In genomic region chr15:76460347-76460746, GRCh38 we compare ENCODE assay signal across 25 cellular contexts.
"Had no signal": no experiment of that assay in that cellular context is flagged by ENCODE, and none has a peak within 500 bp of the region (broad histone marks: within the 10 kb centered on the region; RNA-seq: fewer than 3 reads in every experiment).

No MANE protein-coding gene starts in this region.

- H3K27me3 ChIP-seq: colonic mucosa, esophagus muscularis mucosa, gastrocnemius medialis, heart right ventricle, left lung had no signal

- H3K27ac Mint-ChIP-seq: dendritic cell treated with granulocyte-macrophage colony-stimulating factor and Interleukin-4, amounts not matched to agents 40 ng/mL and 50 ng/mL, for 4 days; effector memory CD8-positive, alpha-beta T cell; endodermal cell; mesothelial cell of epicardium; naive B cell had no signal

- H3K27me3 Mint-ChIP-seq: dendritic cell treated with granulocyte-macrophage colony-stimulating factor and Interleukin-4, amounts not matched to agents 40 ng/mL and 50 ng/mL, for 4 days; effector memory CD8-positive, alpha-beta T cell; naive B cell had no signal

- H3K4me3 Mint-ChIP-seq: dendritic cell treated with granulocyte-macrophage colony-stimulating factor and Interleukin-4, amounts not matched to agents 40 ng/mL and 50 ng/mL, for 4 days; effector memory CD8-positive, alpha-beta T cell; endodermal cell; mesothelial cell of epicardium; naive B cell had no signal

- FAIRE-seq: endometrium, keratinocyte had no signal

- H3K36me3 ChIP-seq: colonic mucosa, esophagus muscularis mucosa, gastrocnemius medialis, heart right ventricle, left lung, lower lobe of right lung had no signal

- H3K4me3 ChIP-seq: colonic mucosa, esophagus muscularis mucosa, gastrocnemius medialis, heart right ventricle, left lung, lower lobe of right lung, mucosa of descending colon had no signal

- H3K27ac ChIP-seq: colonic mucosa, epithelial cell of prostate, esophagus muscularis mucosa, gastrocnemius medialis, heart right ventricle, left lung, lower lobe of right lung had no signal

- ATAC-seq: effector memory CD8-positive, alpha-beta T cell; gastrocnemius medialis; heart right ventricle; left cardiac atrium; left lung; left ventricle myocardium superior; lower lobe of right lung; mucosa of descending colon had no signal

- H3K9me3 ChIP-seq: colonic mucosa, esophagus muscularis mucosa, gastrocnemius medialis, left lung, lower lobe of right lung, mucosa of descending colon had no signal

- H3K9me3 Mint-ChIP-seq: effector memory CD8-positive, alpha-beta T cell had no signal

- H3K4me1 ChIP-seq: colonic mucosa, esophagus muscularis mucosa, gastrocnemius medialis, heart right ventricle, left lung, lower lobe of right lung had no signal

- DNase-seq: colonic mucosa; cortex of kidney; effector CD8-positive, alpha-beta T cell; effector memory CD8-positive, alpha-beta T cell; endodermal cell; erythroblast; foreskin melanocyte; gastrocnemius medialis; glutamatergic neuron; head of caudate nucleus; heart right ventricle; hippocampal formation; left cardiac atrium; left lung; left ventricle myocardium superior; lower lobe of right lung; mesenchymal stem cell; mucosa of descending colon; naive B cell had no signal

- H3K4me1 Mint-ChIP-seq: endodermal cell, mesothelial cell of epicardium, naive B cell had no signal
